Comparison of ENCODE assay signal across 8 cellular contexts in genomic region chr22:40636380-40637180, GRCh38. TPM values are rescaled to one million over a fixed set of nuclear protein-coding genes. Genes with fewer than 3 reads are reported as not detected.
A peak's percentile ranks its signal among the peaks of the same experiment; 100 is the strongest.
DNase-seq lines count a peak whose midpoint lies in the region; ATAC-seq, FAIRE-seq and TF ChIP-seq lines count a peak whose summit lies in the region.

MRTFA (minus strand) TSS chr22:40636719.

- H3K9me3 Mint-ChIP-seq in astrocyte (ENCODE audit: unreplicated experiment), result no peaks in the 10 kb centered on the region

- peaks cover 30% of the 10 kb centered on the region for H3K4me1 Mint-ChIP-seq in astrocyte (ENCODE audit: low read depth, unreplicated experiment)

- H3K36me3 ChIP-seq in astrocyte (ENCODE audit: insufficient read depth, low read length), result no peaks in the 10 kb centered on the region
- H3K36me3 ChIP-seq in uterus, result no peaks in the 10 kb centered on the region

- H3K27ac ChIP-seq in astrocyte (ENCODE audit: low read depth, low read length), result peak within 1 kb of the TSS; percentile 92
- H3K27ac ChIP-seq in right cardiac atrium (ENCODE audit: low read length), result peak within 1 kb of the TSS; percentile 86
- H3K27ac ChIP-seq in uterus, result peak within 1 kb of the TSS; percentile 94 to 96

- intact Hi-C loops in right cardiac atrium (cut with DNase I) (loop anchor here in 1 of 4 donors (5.0 kb wide), 2 partner anchors 124 to 204 kb away; no protein-coding TSS in a partner anchor), uterus (cut with DNase I; ENCODE audit: low total_unique reads) (no loop called here)

- peak; percentile 85 for TF ChIP-seq POLR2A in GM18505 (IDR thresholded peaks at IDR 0.05; ENCODE audit: borderline replicate concordance, extremely low read depth, insufficient read depth, insufficient read length)
- TF ChIP-seq POLR2A in uterus (IDR thresholded peaks at IDR 0.05), result peak; percentile 96 to 100

- H3K27me3 ChIP-seq in astrocyte (ENCODE audit: insufficient read depth, low read length) (no peaks in the 10 kb centered on the region), right cardiac atrium (ENCODE audit: control insufficient read depth, insufficient read depth) (no peaks in the 10 kb centered on the region), uterus (no peaks in the 10 kb centered on the region)

- H3K9ac ChIP-seq in astrocyte (ENCODE audit: low read length), result peak within 1 kb of the TSS; percentile 89

- peak within 1 kb of the TSS; percentile 97 for H3K4me2 ChIP-seq in astrocyte (ENCODE audit: low read length)

- peak within 1 kb of the TSS; percentile 94 for H3K4me3 Mint-ChIP-seq in astrocyte (ENCODE audit: unreplicated experiment)

- H2AFZ ChIP-seq in astrocyte (ENCODE audit: low read depth, low read length), result peak within 1 kb of the TSS; percentile 78

- ATAC-seq in GM18505 (IDR thresholded peaks at IDR 0.05; ENCODE audit: unreplicated experiment) (peak; percentile 90), HG02973 (IDR thresholded peaks at IDR 0.05; ENCODE audit: unreplicated experiment) (peak; percentile 90), right cardiac atrium (peak; percentile 98)

- H3K4me3 ChIP-seq in astrocyte (ENCODE audit: insufficient read depth, low read depth, low read length) (peak within 1 kb of the TSS; percentile 92), right cardiac atrium (ENCODE audit: low read length) (peak within 1 kb of the TSS; percentile 81), uterus (peak within 1 kb of the TSS; percentile 66 to 99)

- peaks cover 23% of the 10 kb centered on the region for H3K4me1 ChIP-seq in astrocyte (ENCODE audit: insufficient read depth, low read length)
- peaks cover 4% of the 10 kb centered on the region for H3K4me1 ChIP-seq in right cardiac atrium (ENCODE audit: control insufficient read depth, insufficient read depth, low read length)
- H3K4me1 ChIP-seq in uterus, result peaks cover 0 to 4% of the 10 kb centered on the region in 2 donors

- DNase-seq in NCI-H2029 (lab: John Stamatoyannopoulos, UW), result peak; percentile 97
- DNase-seq in T-helper 22 cell (ENCODE audit: low read depth), result peak; percentile 100
- peak; percentile 99 for DNase-seq in astrocyte (ENCODE audit: low read depth)
- DNase-seq in right cardiac atrium, result peak; percentile 100
- peak; percentile 99 for DNase-seq in pulmonary artery endothelial cell (ENCODE audit: low read depth, low spot score)
- DNase-seq in uterus, result peak; percentile 100

- H3K9me3 ChIP-seq in astrocyte (ENCODE audit: insufficient read depth, low read depth, low read length), result no peaks in the 10 kb centered on the region
- no peaks in the 10 kb centered on the region for H3K9me3 ChIP-seq in right cardiac atrium (ENCODE audit: control insufficient read depth, low read length)
- no peaks in the 10 kb centered on the region for H3K9me3 ChIP-seq in uterus

- TF ChIP-seq CTCF in astrocyte (IDR thresholded peaks at IDR 0.05; ENCODE audit: insufficient read depth, low read depth, low read length) (no peak), uterus (IDR thresholded peaks at IDR 0.05) (peak in 1 of 4 experiments; percentile 22)

- peaks cover 4% of the 10 kb centered on the region for H3K36me3 Mint-ChIP-seq in astrocyte (ENCODE audit: low read depth, unreplicated experiment)

- peak within 1 kb of the TSS; percentile 93 for H3K27ac Mint-ChIP-seq in astrocyte (ENCODE audit: unreplicated experiment)

- peaks cover 41% of the 10 kb centered on the region for H4K20me1 ChIP-seq in astrocyte (ENCODE audit: insufficient read depth, low read length)

- under 1% methylated on average over 82 of the region's 82 CpGs for WGBS in right cardiac atrium

- peak; percentile 75 for FAIRE-seq in astrocyte (lab: Jason Lieb, UNC)

- no peaks in the 10 kb centered on the region for H3K27me3 Mint-ChIP-seq in astrocyte (ENCODE audit: low read depth, unreplicated experiment)

- H3K79me2 ChIP-seq in astrocyte (ENCODE audit: insufficient read depth, low read length), result peaks cover 53% of the 10 kb centered on the region

RNA-seq across cellular contexts. Expression of gene MRTFA, which starts in this region (rescaled TPM):
- 67.0 and 74.3 TPM in 2 replicates for total RNA-seq in astrocyte
- 10 to 100 TPM; 29.3 to 40.2 (median 31.8) TPM for total RNA-seq in right cardiac atrium
- polyA plus RNA-seq in right cardiac atrium, result 22.2 TPM
- total RNA-seq in pulmonary artery endothelial cell, result 19.7 and 25.8 TPM in 2 replicates
- 100 to 1,000 TPM in 1 of 4 donors, 10 to 100 TPM in 3; 32.6 to 173 (median 76.1) TPM for total RNA-seq in uterus

Comparison
In these comparisons a context has a peak if more than half of its experiments do, and no peak if none do; other contexts are left out.
1. Peak in every context shown above with its lines: DNase-seq, ATAC-seq, H3K4me3 ChIP-seq and H3K27ac ChIP-seq.